7 cellular contexts compared by ENCODE assay signal in genomic region chr6:33247977-33248642, GRCh38. TPM values are rescaled to one million over a fixed set of nuclear protein-coding genes. Genes with fewer than 3 reads are reported as not detected.
A peak's percentile ranks its signal among the peaks of the same experiment; 100 is the strongest.
DNase-seq lines count a peak whose midpoint lies in the region; ATAC-seq, FAIRE-seq and TF ChIP-seq lines count a peak whose summit lies in the region.

No MANE protein-coding gene starts in this region.

- 15% methylated on average over 15 of the region's 28 CpGs for WGBS in HepG2 (ENCODE audit: low lambda C conversion rate)

- no peak for TF ChIP-seq EP300 in HepG2 (IDR thresholded peaks at IDR 0.05; ENCODE audit: low read depth in 2 of 2, low read length in 2 of 2)
- no peak for TF ChIP-seq EP300 in HepG2 (CRISPR knock-in tag; IDR thresholded peaks at IDR 0.05; ENCODE audit: borderline replicate concordance)

- TF ChIP-seq CTCF in HepG2 (CRISPR knock-in tag; IDR thresholded peaks at IDR 0.05) = peak; percentile 97

- peak overlapping the region; percentile 100 for H3K4me2 ChIP-seq in HepG2 (ENCODE audit: low read depth, low read length)

- H3K4me1 ChIP-seq in HepG2 (ENCODE audit: insufficient read depth, low read length) = peaks cover 29% of the 10 kb centered on the region

- H3K27ac ChIP-seq in HepG2 (ENCODE audit: extremely low read length, insufficient read depth, low read length) = peak overlapping the region; percentile 81

- no peaks in the 10 kb centered on the region for H3K9me3 ChIP-seq in HepG2 (ENCODE audit: low read length)

- no peaks in the 10 kb centered on the region for H4K20me1 ChIP-seq in HepG2 (ENCODE audit: insufficient read depth, low read length)

- TF ChIP-seq RAD21 in HepG2 (CRISPR knock-in tag; IDR thresholded peaks at IDR 0.05) = peak; percentile 95

- no peaks in the 10 kb centered on the region for H3K79me2 ChIP-seq in HepG2 (ENCODE audit: insufficient read depth, low read length)

- peak; percentile 93 for FAIRE-seq in GM18507 (lab: Jason Lieb, UNC)
- peak; percentile 80 for FAIRE-seq in HepG2 (lab: Jason Lieb, UNC)

- in situ Hi-C loops in HepG2 (cut with HindIII; ENCODE audit: extremely low pct_ligation_motif_present, low pct_unique_long_range_greater_than_20kb) = loop anchor here (5.0 kb wide), 4 partner anchors 46 to 231 kb away; partner anchors contain the start of genes HSD17B8, RXRB and SLC39A7

- H3K36me3 ChIP-seq in HepG2 (replicated peaks in 1 of 2; ENCODE audit: control insufficient read depth in 1 of 2, insufficient read depth in 2 of 2, low read length in 2 of 2) = peaks cover 0 to 2% of the 10 kb centered on the region in 2 experiments; a peak in 3 of 5 replicates

- H3K9ac ChIP-seq in HepG2 (ENCODE audit: insufficient read depth, low read depth, low read length) = peak overlapping the region; percentile 75

- intact Hi-C loops in HepG2 (cut with micrococcal nuclease; ENCODE audit: unreplicated experiment) = loop anchor here (2.0 kb wide), 4 partner anchors 47 to 233 kb away; partner anchors contain the start of genes RXRB and SLC39A7

- TF ChIP-seq POLR2A in HepG2 (IDR thresholded peaks at IDR 0.05; ENCODE audit: insufficient read depth in 1 of 2, low read depth in 2 of 2, low read length in 2 of 2) = peak in 1 of 2 experiments; percentile 34; a peak in 1 of 4 replicates

- peak overlapping the region; percentile 51 to 89 (median 64) for H3K4me3 ChIP-seq in HepG2 (replicated peaks in 1 of 3; ENCODE audit: insufficient read depth in 1 of 3, low read depth in 2 of 3, low read length in 3 of 3)

- POLR2A ChIA-PET in HepG2 (lab: Yijun Ruan, JAX) = interaction anchor here (0.6 to 5.1 kb wide), 23 partner anchors 10 to 1446 kb away, joined by 3 to 94 read pairs (median 6); partner anchors contain the start of genes HSD17B8, PFDN6, RING1 and RPS18

- peaks cover 0 to 4% of the 10 kb centered on the region in 2 experiments; a peak in 1 of 5 replicates for H3K27me3 ChIP-seq in HepG2 (ENCODE audit: control insufficient read depth in 1 of 2, insufficient read depth in 2 of 2, low read length in 2 of 2)

- DNase-seq in GM18507 (ENCODE audit: extremely low spot score, insufficient read length, low read depth) (peak; percentile 58), HPDE6-E6E7 (ENCODE audit: extremely low spot score) (peak; percentile 60), NCI-H82 (lab: John Stamatoyannopoulos, UW) (peak; percentile 96), dermis blood vessel endothelial cell (peak; percentile 92), HepG2 (ENCODE audit: low spot score) (peak; percentile 80)
- peak; percentile 97 for DNase-seq in activated CD4-positive, alpha-beta T cell treated with anti-CD3 and anti-CD28 coated beads, Interleukin-2, amount 50 U/mL, for 48 hours
- peak; percentile 88 for DNase-seq in stimulated activated CD4-positive, alpha-beta T cell treated with anti-CD3 and anti-CD28 coated beads, Interleukin-2, amount 100 ng/mL, for 4 hours (ENCODE audit: low read depth)

- CTCF ChIA-PET in HepG2 (lab: Yijun Ruan, JAX; ENCODE audit: low intra/inter-chr PET ratio, low total read pairs) = interaction anchor here (1.0 to 3.1 kb wide), 9 partner anchors 43 to 233 kb away, joined by 4 to 19 read pairs (median 6); partner anchors contain the start of genes HSD17B8, RXRB and SLC39A7

- peak; percentile 72 for ATAC-seq in HepG2

- BruUV-seq in HepG2 (replicated peaks; lab: Mats Ljungman, UMichigan) = no TSS peak

- peak overlapping the region; percentile 25 for H2AFZ ChIP-seq in HepG2 (ENCODE audit: low read length)

RNA-seq across cellular contexts. Expression of gene VPS52, which starts 23.6 kb away (rescaled TPM):
- total RNA-seq in dermis blood vessel endothelial cell (33.7 and 38.5 TPM in 2 replicates), HepG2 (2016; rRNA removed; fragmentation: Illumina TruSeq; extraction: Trizol) (40.2 and 48.9 TPM in 2 replicates)
- 11.2 and 14.6 TPM in 2 replicates for total RNA-seq in HepG2 (2016; cell fraction: cytosol; rRNA removed; fragmentation: Illumina TruSeq; extraction: Trizol; ENCODE audit: low read depth)
- 39.4 and 49.1 TPM in 2 replicates for total RNA-seq in HepG2 (2016; cell fraction: insoluble cytoplasmic fraction; rRNA removed; fragmentation: Illumina TruSeq; extraction: Trizol)
- 14.0 and 14.2 TPM in 2 replicates for total RNA-seq in HepG2 (2016; cell fraction: membrane; rRNA removed; fragmentation: Illumina TruSeq; extraction: Trizol)
- total RNA-seq in HepG2 (2016; cell fraction: nucleus; rRNA removed; fragmentation: Illumina TruSeq; extraction: Trizol) = 68.2 and 68.8 TPM in 2 replicates
- 85.5 and 87.0 TPM in 2 replicates for polyA plus RNA-seq in HepG2 (2011; rRNA removed)
- polyA plus RNA-seq in HepG2 (2011; cell fraction: cytosol; rRNA removed) = 33.2 and 41.8 TPM in 2 replicates
- polyA plus RNA-seq in HepG2 (2011; cell fraction: nucleus; rRNA removed) = 321 and 354 TPM in 2 replicates
- 31.6 and 39.3 TPM in 2 replicates for polyA plus RNA-seq in HepG2 (2012)
- 3.3 and 4.1 TPM in 2 replicates for polyA plus RNA-seq in HepG2 (2016; cell fraction: cytosol; fragmentation: Illumina TruSeq; extraction: Trizol; ENCODE audit: low read depth)
- polyA plus RNA-seq in HepG2 (2016; cell fraction: insoluble cytoplasmic fraction; fragmentation: Illumina TruSeq; extraction: Trizol; ENCODE audit: low read depth) = 37.1 and 40.7 TPM in 2 replicates
- polyA plus RNA-seq in HepG2 (2016; cell fraction: membrane; fragmentation: Illumina TruSeq; extraction: Trizol; ENCODE audit: low read depth) = 6.8 and 9.6 TPM in 2 replicates
- polyA plus RNA-seq in HepG2 (2016; cell fraction: nucleus; fragmentation: Illumina TruSeq; extraction: Trizol; ENCODE audit: insufficient read depth, low read depth) = 97.7 and 115 TPM in 2 replicates
- 174 and 183 TPM in 2 replicates for polyA minus RNA-seq in HepG2 (2011; rRNA and poly(A)+ RNA removed; ENCODE audit: low replicate concordance)
- polyA minus RNA-seq in HepG2 (2011; cell fraction: cytosol; rRNA and poly(A)+ RNA removed) = 19.5 and 26.3 TPM in 2 replicates
- 155 and 193 TPM in 2 replicates for polyA minus RNA-seq in HepG2 (2011; cell fraction: nucleus; rRNA and poly(A)+ RNA removed)

RNA-seq across cellular contexts. Expression of gene RPS18, which starts 23.8 kb away (rescaled TPM):
- total RNA-seq in dermis blood vessel endothelial cell (1,732 and 3,722 TPM in 2 replicates), HepG2 (2016; rRNA removed; fragmentation: Illumina TruSeq; extraction: Trizol) (3,896 and 4,448 TPM in 2 replicates)
- total RNA-seq in HepG2 (2016; cell fraction: cytosol; rRNA removed; fragmentation: Illumina TruSeq; extraction: Trizol; ENCODE audit: low read depth) = 6,850 and 8,085 TPM in 2 replicates
- total RNA-seq in HepG2 (2016; cell fraction: insoluble cytoplasmic fraction; rRNA removed; fragmentation: Illumina TruSeq; extraction: Trizol) = 4,025 and 4,526 TPM in 2 replicates
- 9,877 and 10,431 TPM in 2 replicates for total RNA-seq in HepG2 (2016; cell fraction: membrane; rRNA removed; fragmentation: Illumina TruSeq; extraction: Trizol)
- 1,435 and 1,506 TPM in 2 replicates for total RNA-seq in HepG2 (2016; cell fraction: nucleus; rRNA removed; fragmentation: Illumina TruSeq; extraction: Trizol)
- 5,415 and 5,806 TPM in 2 replicates for polyA plus RNA-seq in HepG2 (2011; rRNA removed)
- 7,892 and 7,910 TPM in 2 replicates for polyA plus RNA-seq in HepG2 (2011; cell fraction: cytosol; rRNA removed)
- 1,928 and 2,149 TPM in 2 replicates for polyA plus RNA-seq in HepG2 (2011; cell fraction: nucleus; rRNA removed)
- 4,895 and 7,078 TPM in 2 replicates for polyA plus RNA-seq in HepG2 (2012)
- polyA plus RNA-seq in HepG2 (2016; cell fraction: cytosol; fragmentation: Illumina TruSeq; extraction: Trizol; ENCODE audit: low read depth) = 7,234 and 7,986 TPM in 2 replicates
- polyA plus RNA-seq in HepG2 (2016; cell fraction: insoluble cytoplasmic fraction; fragmentation: Illumina TruSeq; extraction: Trizol; ENCODE audit: low read depth) = 4,048 and 4,456 TPM in 2 replicates
- polyA plus RNA-seq in HepG2 (2016; cell fraction: membrane; fragmentation: Illumina TruSeq; extraction: Trizol; ENCODE audit: low read depth) = 9,329 and 9,343 TPM in 2 replicates
- polyA plus RNA-seq in HepG2 (2016; cell fraction: nucleus; fragmentation: Illumina TruSeq; extraction: Trizol; ENCODE audit: insufficient read depth, low read depth) = 2,456 and 2,595 TPM in 2 replicates
- 1,646 and 2,177 TPM in 2 replicates for polyA minus RNA-seq in HepG2 (2011; rRNA and poly(A)+ RNA removed; ENCODE audit: low replicate concordance)
- polyA minus RNA-seq in HepG2 (2011; cell fraction: cytosol; rRNA and poly(A)+ RNA removed) = 879 and 1,018 TPM in 2 replicates
- 337 and 498 TPM in 2 replicates for polyA minus RNA-seq in HepG2 (2011; cell fraction: nucleus; rRNA and poly(A)+ RNA removed)

RNA-seq across cellular contexts. Expression of gene B3GALT4, which starts 28.8 kb away (rescaled TPM):
- total RNA-seq in dermis blood vessel endothelial cell (5.9 and 10.0 TPM in 2 replicates), HepG2 (2016; rRNA removed; fragmentation: Illumina TruSeq; extraction: Trizol) (0.27 TPM in 1 of 2 replicates, not detected in the other)
- total RNA-seq in HepG2 (2016; cell fraction: cytosol; rRNA removed; fragmentation: Illumina TruSeq; extraction: Trizol; ENCODE audit: low read depth) = not detected in 2 replicates
- 0.19 TPM in 1 of 2 replicates, not detected in the other for total RNA-seq in HepG2 (2016; cell fraction: insoluble cytoplasmic fraction; rRNA removed; fragmentation: Illumina TruSeq; extraction: Trizol)
- total RNA-seq in HepG2 (2016; cell fraction: membrane; rRNA removed; fragmentation: Illumina TruSeq; extraction: Trizol) = not detected in 2 replicates
- 0.37 and 0.56 TPM in 2 replicates for total RNA-seq in HepG2 (2016; cell fraction: nucleus; rRNA removed; fragmentation: Illumina TruSeq; extraction: Trizol)
- 0.04 TPM in 1 of 2 replicates, not detected in the other for polyA plus RNA-seq in HepG2 (2011; rRNA removed)
- not detected in 2 replicates for polyA plus RNA-seq in HepG2 (2011; cell fraction: cytosol; rRNA removed)
- polyA plus RNA-seq in HepG2 (2011; cell fraction: nucleus; rRNA removed) = 0.26 and 0.31 TPM in 2 replicates
- polyA plus RNA-seq in HepG2 (2012) = 0.27 TPM in 1 of 2 replicates, not detected in the other
- polyA plus RNA-seq in HepG2 (2016; cell fraction: cytosol; fragmentation: Illumina TruSeq; extraction: Trizol; ENCODE audit: low read depth) = not detected in 2 replicates
- polyA plus RNA-seq in HepG2 (2016; cell fraction: insoluble cytoplasmic fraction; fragmentation: Illumina TruSeq; extraction: Trizol; ENCODE audit: low read depth) = not detected in 2 replicates
- polyA plus RNA-seq in HepG2 (2016; cell fraction: membrane; fragmentation: Illumina TruSeq; extraction: Trizol; ENCODE audit: low read depth) = not detected in 2 replicates
- polyA plus RNA-seq in HepG2 (2016; cell fraction: nucleus; fragmentation: Illumina TruSeq; extraction: Trizol; ENCODE audit: insufficient read depth, low read depth) = not detected in 2 replicates
- 0.46 and 1.4 TPM in 2 replicates for polyA minus RNA-seq in HepG2 (2011; rRNA and poly(A)+ RNA removed; ENCODE audit: low replicate concordance)
- not detected in 2 replicates for polyA minus RNA-seq in HepG2 (2011; cell fraction: cytosol; rRNA and poly(A)+ RNA removed)
- 2.2 and 2.6 TPM in 2 replicates for polyA minus RNA-seq in HepG2 (2011; cell fraction: nucleus; rRNA and poly(A)+ RNA removed)

RNA-seq across cellular contexts. Expression of gene RING1, which starts 39.8 kb away (rescaled TPM):
- total RNA-seq in dermis blood vessel endothelial cell (22.6 and 29.0 TPM in 2 replicates), HepG2 (2016; rRNA removed; fragmentation: Illumina TruSeq; extraction: Trizol) (19.8 and 23.9 TPM in 2 replicates)
- total RNA-seq in HepG2 (2016; cell fraction: cytosol; rRNA removed; fragmentation: Illumina TruSeq; extraction: Trizol; ENCODE audit: low read depth) = 10.0 and 10.7 TPM in 2 replicates
- 18.4 and 25.4 TPM in 2 replicates for total RNA-seq in HepG2 (2016; cell fraction: insoluble cytoplasmic fraction; rRNA removed; fragmentation: Illumina TruSeq; extraction: Trizol)
- 17.3 and 21.2 TPM in 2 replicates for total RNA-seq in HepG2 (2016; cell fraction: membrane; rRNA removed; fragmentation: Illumina TruSeq; extraction: Trizol)
- total RNA-seq in HepG2 (2016; cell fraction: nucleus; rRNA removed; fragmentation: Illumina TruSeq; extraction: Trizol) = 12.2 and 16.1 TPM in 2 replicates
- polyA plus RNA-seq in HepG2 (2011; rRNA removed) = 33.6 and 42.9 TPM in 2 replicates
- polyA plus RNA-seq in HepG2 (2011; cell fraction: cytosol; rRNA removed) = 23.2 and 29.0 TPM in 2 replicates
- polyA plus RNA-seq in HepG2 (2011; cell fraction: nucleus; rRNA removed) = 93.0 and 104 TPM in 2 replicates
- 32.2 and 34.6 TPM in 2 replicates for polyA plus RNA-seq in HepG2 (2012)
- 14.4 and 19.7 TPM in 2 replicates for polyA plus RNA-seq in HepG2 (2016; cell fraction: cytosol; fragmentation: Illumina TruSeq; extraction: Trizol; ENCODE audit: low read depth)
- 31.5 and 40.1 TPM in 2 replicates for polyA plus RNA-seq in HepG2 (2016; cell fraction: insoluble cytoplasmic fraction; fragmentation: Illumina TruSeq; extraction: Trizol; ENCODE audit: low read depth)
- 23.8 and 28.0 TPM in 2 replicates for polyA plus RNA-seq in HepG2 (2016; cell fraction: membrane; fragmentation: Illumina TruSeq; extraction: Trizol; ENCODE audit: low read depth)
- 56.0 and 58.2 TPM in 2 replicates for polyA plus RNA-seq in HepG2 (2016; cell fraction: nucleus; fragmentation: Illumina TruSeq; extraction: Trizol; ENCODE audit: insufficient read depth, low read depth)
- polyA minus RNA-seq in HepG2 (2011; rRNA and poly(A)+ RNA removed; ENCODE audit: low replicate concordance) = 22.4 and 30.2 TPM in 2 replicates
- 10.9 and 13.5 TPM in 2 replicates for polyA minus RNA-seq in HepG2 (2011; cell fraction: cytosol; rRNA and poly(A)+ RNA removed)
- 8.4 and 9.9 TPM in 2 replicates for polyA minus RNA-seq in HepG2 (2011; cell fraction: nucleus; rRNA and poly(A)+ RNA removed)

RNA-seq across cellular contexts. Expression of gene WDR46, which starts 40.9 kb away (rescaled TPM):
- 65.9 and 75.4 TPM in 2 replicates for total RNA-seq in dermis blood vessel endothelial cell
- total RNA-seq in HepG2 (2016; rRNA removed; fragmentation: Illumina TruSeq; extraction: Trizol) = 99.9 and 105 TPM in 2 replicates
- total RNA-seq in HepG2 (2016; cell fraction: cytosol; rRNA removed; fragmentation: Illumina TruSeq; extraction: Trizol; ENCODE audit: low read depth) = 34.0 and 45.3 TPM in 2 replicates
- 93.2 and 108 TPM in 2 replicates for total RNA-seq in HepG2 (2016; cell fraction: insoluble cytoplasmic fraction; rRNA removed; fragmentation: Illumina TruSeq; extraction: Trizol)
- total RNA-seq in HepG2 (2016; cell fraction: membrane; rRNA removed; fragmentation: Illumina TruSeq; extraction: Trizol) = 44.8 and 48.1 TPM in 2 replicates
- 67.1 and 84.6 TPM in 2 replicates for total RNA-seq in HepG2 (2016; cell fraction: nucleus; rRNA removed; fragmentation: Illumina TruSeq; extraction: Trizol)
- polyA plus RNA-seq in HepG2 (2011; rRNA removed) = 47.4 and 54.6 TPM in 2 replicates
- polyA plus RNA-seq in HepG2 (2011; cell fraction: cytosol; rRNA removed) = 33.7 and 44.0 TPM in 2 replicates
- 100 and 101 TPM in 2 replicates for polyA plus RNA-seq in HepG2 (2011; cell fraction: nucleus; rRNA removed)
- polyA plus RNA-seq in HepG2 (2012) = 40.9 and 53.3 TPM in 2 replicates
- polyA plus RNA-seq in HepG2 (2016; cell fraction: cytosol; fragmentation: Illumina TruSeq; extraction: Trizol; ENCODE audit: low read depth) = 30.0 and 32.0 TPM in 2 replicates
- polyA plus RNA-seq in HepG2 (2016; cell fraction: insoluble cytoplasmic fraction; fragmentation: Illumina TruSeq; extraction: Trizol; ENCODE audit: low read depth) = 82.3 and 87.5 TPM in 2 replicates
- 32.2 and 32.4 TPM in 2 replicates for polyA plus RNA-seq in HepG2 (2016; cell fraction: membrane; fragmentation: Illumina TruSeq; extraction: Trizol; ENCODE audit: low read depth)
- 115 and 128 TPM in 2 replicates for polyA plus RNA-seq in HepG2 (2016; cell fraction: nucleus; fragmentation: Illumina TruSeq; extraction: Trizol; ENCODE audit: insufficient read depth, low read depth)
- 106 and 108 TPM in 2 replicates for polyA minus RNA-seq in HepG2 (2011; rRNA and poly(A)+ RNA removed; ENCODE audit: low replicate concordance)
- 39.5 and 44.8 TPM in 2 replicates for polyA minus RNA-seq in HepG2 (2011; cell fraction: cytosol; rRNA and poly(A)+ RNA removed)
- 38.6 and 63.3 TPM in 2 replicates for polyA minus RNA-seq in HepG2 (2011; cell fraction: nucleus; rRNA and poly(A)+ RNA removed)

Comparison
In these comparisons a context has a peak if more than half of its experiments do, and no peak if none do; other contexts are left out.
1. Peak in every context shown above with its lines: DNase-seq, ATAC-seq, H3K4me3 ChIP-seq and H3K27ac ChIP-seq.